ENCODE assay signal across 16 cellular contexts in genomic region chr4:24160358-24160757, GRCh38.
"Had no signal": no experiment of that assay in that cellular context is flagged by ENCODE, and none has a peak within 500 bp of the region (broad histone marks: within the 10 kb centered on the region; RNA-seq: fewer than 3 reads in every experiment).

No MANE protein-coding gene starts in this region.

- H3K27ac Mint-ChIP-seq: nephron progenitor cell; stimulated activated memory B cell treated with anti-CD40 and anti-IgM and Interleukin-4, amounts not matched to agents 10 μg/mL and 1 μg/mL and 100 μg/mL, for 72 hours had no signal

- H3K27me3 ChIP-seq: heart right ventricle, right lobe of liver, spleen, tibial nerve had no signal

- FAIRE-seq: colon, endothelial cell of umbilical vein, frontal cortex, kidney had no signal

- H3K4me1 ChIP-seq: prostate gland, right lobe of liver, spleen, tibial nerve had no signal

- H3K9me3 ChIP-seq: heart right ventricle, prostate gland, right lobe of liver, spleen, tibial nerve had no signal

- H3K27ac ChIP-seq: heart right ventricle, prostate gland, right lobe of liver, spleen, tibial nerve had no signal

- H3K36me3 Mint-ChIP-seq: stimulated activated memory B cell treated with anti-CD40 and anti-IgM and Interleukin-4, amounts not matched to agents 10 μg/mL and 1 μg/mL and 100 μg/mL, for 72 hours had no signal

- H3K4me3 ChIP-seq: heart right ventricle, prostate gland, right lobe of liver, spleen, tibial nerve had no signal

- H3K27me3 Mint-ChIP-seq: stimulated activated memory B cell treated with anti-CD40 and anti-IgM and Interleukin-4, amounts not matched to agents 10 μg/mL and 1 μg/mL and 100 μg/mL, for 72 hours had no signal

- DNase-seq: activated CD4-positive, alpha-beta T cell treated with anti-CD3 and anti-CD28 coated beads, Interleukin-2, amount 50 U/mL, for 4 hours; activated naive CD4-positive, alpha-beta T cell treated with anti-CD3 and anti-CD28 coated beads, Interleukin-2, amount 50 U/mL, for 16 hours; activated T-cell treated with anti-CD3 and anti-CD28 coated beads, Interleukin-2, amount 50 U/mL, for 1 hour; heart right ventricle; kidney; nephron progenitor cell; right lobe of liver; spleen; stimulated activated CD4-positive, alpha-beta T cell treated with anti-CD3 and anti-CD28 coated beads, Interleukin-1b, Interleukin-23, amount 100 ng/mL, for 48 hours had no signal

- H3K9me3 Mint-ChIP-seq: nephron progenitor cell; stimulated activated memory B cell treated with anti-CD40 and anti-IgM and Interleukin-4, amounts not matched to agents 10 μg/mL and 1 μg/mL and 100 μg/mL, for 72 hours had no signal

- H3K36me3 ChIP-seq: heart right ventricle, prostate gland, right lobe of liver, spleen, tibial nerve had no signal

- ATAC-seq: activated CD4-positive, CD25-positive, alpha-beta regulatory T cell treated with anti-CD3 and anti-CD28 coated beads, Interleukin-2, amount 50 U/mL, for 24 hours; stimulated activated memory B cell treated with anti-CD40 and anti-IgM and Interleukin-4, amounts not matched to agents 10 μg/mL and 1 μg/mL and 100 μg/mL, for 72 hours had no signal

- H3K4me1 Mint-ChIP-seq: nephron progenitor cell; stimulated activated memory B cell treated with anti-CD40 and anti-IgM and Interleukin-4, amounts not matched to agents 10 μg/mL and 1 μg/mL and 100 μg/mL, for 72 hours had no signal

- H3K4me3 Mint-ChIP-seq: nephron progenitor cell; stimulated activated memory B cell treated with anti-CD40 and anti-IgM and Interleukin-4, amounts not matched to agents 10 μg/mL and 1 μg/mL and 100 μg/mL, for 72 hours had no signal
